8 cellular contexts compared by ENCODE assay signal in the genomic region with DNA sequence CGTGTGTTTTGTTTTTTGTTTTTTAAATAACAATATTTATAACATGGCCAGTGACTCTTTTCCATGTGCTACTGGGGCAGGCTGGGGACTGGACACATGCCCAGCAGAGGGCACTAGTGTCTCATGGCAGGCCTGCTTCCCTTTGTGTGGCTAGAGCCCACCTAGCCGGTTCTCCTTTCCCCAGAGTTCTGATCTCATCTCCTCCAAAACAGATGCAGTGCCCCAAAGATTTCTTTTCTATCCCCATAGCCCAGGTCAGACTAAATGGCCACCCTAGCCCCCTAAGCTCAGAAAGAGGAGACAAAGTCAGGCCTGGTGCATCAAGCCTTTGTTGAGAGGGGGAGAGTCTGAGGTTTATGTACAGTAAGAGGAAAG. TPM values are rescaled to one million over a fixed set of nuclear protein-coding genes. Genes with fewer than 3 reads are reported as not detected.
A peak's percentile ranks its signal among the peaks of the same experiment; 100 is the strongest.
DNase-seq lines count a peak whose midpoint lies in the region; ATAC-seq and TF ChIP-seq lines count a peak whose summit lies in the region.

No MANE protein-coding gene starts in this region.

- H3K9me3 ChIP-seq in colonic mucosa = no peaks in the 10 kb centered on the region
- H3K9me3 ChIP-seq in liver (ENCODE audit: control insufficient read depth in 4 of 4, low read length in 3 of 4) = no peaks in the 10 kb centered on the region

- DNase-seq in Ammon's horn (ENCODE audit: low spot score) = peak; percentile 92
- peak; percentile 18 for DNase-seq in GOT3 (lab: John Stamatoyannopoulos, UW)
- DNase-seq in NCI-H446 treated with DMSO at 0.1 percent for 48 hours (lab: John Stamatoyannopoulos, UW) = peak; percentile 43
- DNase-seq in activated CD4-positive, alpha-beta T cell treated with anti-CD3 and anti-CD28 coated beads, Interleukin-2, amount 50 U/mL, for 1 hour = peak; percentile 83
- DNase-seq in colonic mucosa = peak; percentile 77
- DNase-seq in stimulated activated CD4-positive, alpha-beta T cell treated with anti-CD3 and anti-CD28 coated beads, TNF-alpha, amount 100 ng/mL, for 4 hours (ENCODE audit: low read depth in 3 of 3) = peak; percentile 54 to 71 (median 65)

- H3K9ac ChIP-seq in colonic mucosa (ENCODE audit: low read depth in 2 of 2, low read length in 2 of 2) (no peak overlapping the region), liver (ENCODE audit: low read depth in 1 of 2, low read length in 2 of 2) (no peak overlapping the region)

- no peak overlapping the region for H3K4me3 ChIP-seq in colonic mucosa
- H3K4me3 ChIP-seq in liver (ENCODE audit: low read depth in 1 of 3, low read length in 3 of 3) = no peak overlapping the region

- H3K4me1 ChIP-seq in colonic mucosa (no peaks in the 10 kb centered on the region), liver (ENCODE audit: control insufficient read depth in 4 of 4, insufficient read depth in 4 of 4, low read length in 3 of 4) (peaks cover 3 to 17% (median 10%) of the 10 kb centered on the region in 4 donors)

- intact Hi-C loops in colonic mucosa (cut with DNase I) = loop anchor here (1.0 kb wide), 1 partner anchor 64 kb away; no protein-coding TSS in a partner anchor

- TF ChIP-seq CTCF in colonic mucosa (IDR thresholded peaks at IDR 0.05) (peak; percentile 94), liver (IDR thresholded peaks at IDR 0.05; ENCODE audit: low read depth, low read length, missing input control) (peak; percentile 91)

- peak; percentile 94 to 98 for TF ChIP-seq RAD21 in liver (IDR thresholded peaks at IDR 0.05)

- H3K27ac ChIP-seq in colonic mucosa (no peak overlapping the region), liver (ENCODE audit: low read depth in 1 of 2, low read length in 2 of 2) (no peak overlapping the region)

- H3K27me3 ChIP-seq in colonic mucosa = no peaks in the 10 kb centered on the region
- no peaks in the 10 kb centered on the region for H3K27me3 ChIP-seq in liver (ENCODE audit: control insufficient read depth in 4 of 4, insufficient read depth in 4 of 4, low read length in 3 of 4)

- WGBS in liver = 28% methylated on average over 2 of the region's 2 CpGs

- no peak for ATAC-seq in HG03196 (IDR thresholded peaks at IDR 0.05; ENCODE audit: unreplicated experiment)

- H3K36me3 ChIP-seq in colonic mucosa (no peaks in the 10 kb centered on the region), liver (ENCODE audit: control insufficient read depth in 4 of 4, insufficient read depth in 3 of 4, low read depth in 1 of 4, low read length in 3 of 4) (peaks cover 0 to 12% (median 3%) of the 10 kb centered on the region in 4 donors)

TF ChIP-seq in liver, 16 proteins besides CTCF, POLR2A, EP300 and RAD21:
- no peak for TF ChIP-seq HNF4A (conservative IDR thresholded peaks at IDR 0.05)
- TF ChIP-seq FOXA2 (IDR thresholded peaks at IDR 0.05) = no peak
- no peak for TF ChIP-seq FOXA1 (IDR thresholded peaks at IDR 0.05)
- TF ChIP-seq, protein P1, sequence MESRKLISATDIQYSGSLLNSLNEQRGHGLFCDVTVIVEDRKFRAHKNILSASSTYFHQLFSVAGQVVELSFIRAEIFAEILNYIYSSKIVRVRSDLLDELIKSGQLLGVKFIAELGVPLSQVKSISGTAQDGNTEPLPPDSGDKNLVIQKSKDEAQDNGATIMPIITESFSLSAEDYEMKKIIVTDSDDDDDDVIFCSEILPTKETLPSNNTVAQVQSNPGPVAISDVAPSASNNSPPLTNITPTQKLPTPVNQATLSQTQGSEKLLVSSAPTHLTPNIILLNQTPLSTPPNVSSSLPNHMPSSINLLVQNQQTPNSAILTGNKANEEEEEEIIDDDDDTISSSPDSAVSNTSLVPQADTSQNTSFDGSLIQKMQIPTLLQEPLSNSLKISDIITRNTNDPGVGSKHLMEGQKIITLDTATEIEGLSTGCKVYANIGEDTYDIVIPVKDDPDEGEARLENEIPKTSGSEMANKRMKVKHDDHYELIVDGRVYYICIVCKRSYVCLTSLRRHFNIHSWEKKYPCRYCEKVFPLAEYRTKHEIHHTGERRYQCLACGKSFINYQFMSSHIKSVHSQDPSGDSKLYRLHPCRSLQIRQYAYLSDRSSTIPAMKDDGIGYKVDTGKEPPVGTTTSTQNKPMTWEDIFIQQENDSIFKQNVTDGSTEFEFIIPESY (IDR thresholded peaks at IDR 0.05) = no peak
- TF ChIP-seq, protein P2, sequence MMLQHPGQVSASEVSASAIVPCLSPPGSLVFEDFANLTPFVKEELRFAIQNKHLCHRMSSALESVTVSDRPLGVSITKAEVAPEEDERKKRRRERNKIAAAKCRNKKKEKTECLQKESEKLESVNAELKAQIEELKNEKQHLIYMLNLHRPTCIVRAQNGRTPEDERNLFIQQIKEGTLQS (IDR thresholded peaks at IDR 0.05) = no peak
- no peak for TF ChIP-seq YY1 (IDR thresholded peaks at IDR 0.05)
- TF ChIP-seq, protein P3, sequence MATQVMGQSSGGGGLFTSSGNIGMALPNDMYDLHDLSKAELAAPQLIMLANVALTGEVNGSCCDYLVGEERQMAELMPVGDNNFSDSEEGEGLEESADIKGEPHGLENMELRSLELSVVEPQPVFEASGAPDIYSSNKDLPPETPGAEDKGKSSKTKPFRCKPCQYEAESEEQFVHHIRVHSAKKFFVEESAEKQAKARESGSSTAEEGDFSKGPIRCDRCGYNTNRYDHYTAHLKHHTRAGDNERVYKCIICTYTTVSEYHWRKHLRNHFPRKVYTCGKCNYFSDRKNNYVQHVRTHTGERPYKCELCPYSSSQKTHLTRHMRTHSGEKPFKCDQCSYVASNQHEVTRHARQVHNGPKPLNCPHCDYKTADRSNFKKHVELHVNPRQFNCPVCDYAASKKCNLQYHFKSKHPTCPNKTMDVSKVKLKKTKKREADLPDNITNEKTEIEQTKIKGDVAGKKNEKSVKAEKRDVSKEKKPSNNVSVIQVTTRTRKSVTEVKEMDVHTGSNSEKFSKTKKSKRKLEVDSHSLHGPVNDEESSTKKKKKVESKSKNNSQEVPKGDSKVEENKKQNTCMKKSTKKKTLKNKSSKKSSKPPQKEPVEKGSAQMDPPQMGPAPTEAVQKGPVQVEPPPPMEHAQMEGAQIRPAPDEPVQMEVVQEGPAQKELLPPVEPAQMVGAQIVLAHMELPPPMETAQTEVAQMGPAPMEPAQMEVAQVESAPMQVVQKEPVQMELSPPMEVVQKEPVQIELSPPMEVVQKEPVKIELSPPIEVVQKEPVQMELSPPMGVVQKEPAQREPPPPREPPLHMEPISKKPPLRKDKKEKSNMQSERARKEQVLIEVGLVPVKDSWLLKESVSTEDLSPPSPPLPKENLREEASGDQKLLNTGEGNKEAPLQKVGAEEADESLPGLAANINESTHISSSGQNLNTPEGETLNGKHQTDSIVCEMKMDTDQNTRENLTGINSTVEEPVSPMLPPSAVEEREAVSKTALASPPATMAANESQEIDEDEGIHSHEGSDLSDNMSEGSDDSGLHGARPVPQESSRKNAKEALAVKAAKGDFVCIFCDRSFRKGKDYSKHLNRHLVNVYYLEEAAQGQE (IDR thresholded peaks at IDR 0.05) = no peak
- no peak for TF ChIP-seq JUND (IDR thresholded peaks at IDR 0.05)
- TF ChIP-seq, protein P4, sequence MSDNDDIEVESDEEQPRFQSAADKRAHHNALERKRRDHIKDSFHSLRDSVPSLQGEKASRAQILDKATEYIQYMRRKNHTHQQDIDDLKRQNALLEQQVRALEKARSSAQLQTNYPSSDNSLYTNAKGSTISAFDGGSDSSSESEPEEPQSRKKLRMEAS (IDR thresholded peaks at IDR 0.05) = no peak
- TF ChIP-seq GABPA (IDR thresholded peaks at IDR 0.05 in 1 of 2, conservative IDR thresholded peaks at IDR 0.05 in 1 of 2) = no peak
- TF ChIP-seq RXRA (IDR thresholded peaks at IDR 0.05) = no peak
- TF ChIP-seq EGR1 (IDR thresholded peaks at IDR 0.05; ENCODE audit: low read depth in 2 of 2) = no peak
- no peak for TF ChIP-seq HNF4G (IDR thresholded peaks at IDR 0.05)
- no peak for TF ChIP-seq NR2F2 (IDR thresholded peaks at IDR 0.05)
- no peak for TF ChIP-seq TAF1 (conservative IDR thresholded peaks at IDR 0.05)
- no peak for TF ChIP-seq SP1 (IDR thresholded peaks at IDR 0.05)

RNA-seq across cellular contexts. Expression of a gene that starts 21.2 kb away (rescaled TPM):
- total RNA-seq in colonic mucosa = 10 to 100 TPM in 1 of 2 donors, 1 to 10 TPM in 1; 8.5 to 14.1 TPM
- total RNA-seq in liver = 1 to 10 TPM; 2.4 to 4.8 TPM
- 1 to 10 TPM; 3.4 to 4.3 TPM for polyA plus RNA-seq in liver

RNA-seq across cellular contexts. Expression of a gene that starts 39.2 kb away (rescaled TPM):
- under 1 TPM; 0.11 to 0.27 TPM for total RNA-seq in colonic mucosa
- total RNA-seq in liver = under 1 TPM; 0.19 to 0.84 TPM
- under 1 TPM; 0.33 to 0.51 TPM for polyA plus RNA-seq in liver

Comparison
In these comparisons a context has a peak if more than half of its experiments do, and no peak if none do; other contexts are left out.
1. DNase-seq: peak in every context shown above with its lines; median percentile 92 in Ammon's horn; 83 in activated CD4-positive, alpha-beta T cell treated with anti-CD3 and anti-CD28 coated beads, Interleukin-2, amount 50 U/mL, for 1 hour; 77 in colonic mucosa; 65 in stimulated activated CD4-positive, alpha-beta T cell treated with anti-CD3 and anti-CD28 coated beads, TNF-alpha, amount 100 ng/mL, for 4 hours; 43 in NCI-H446 treated with DMSO at 0.1 percent for 48 hours; 18 in GOT3.